In genomic region chrX:38103857-38104812, GRCh38 we compare ENCODE assay signal across 12 cellular contexts.
A peak's percentile ranks its signal among the peaks of the same experiment; 100 is the strongest.
DNase-seq lines count a peak whose midpoint lies in the region; ATAC-seq and TF ChIP-seq lines count a peak whose summit lies in the region.
"Had no signal": no experiment of that assay in that cellular context is flagged by ENCODE, and none has a peak within 500 bp of the region (broad histone marks: within the 10 kb centered on the region; RNA-seq: fewer than 3 reads in every experiment).

No MANE protein-coding gene starts in this region.

- H3K4me1 ChIP-seq in right lobe of liver: peaks cover 0 to 19% (median 5%) of the 10 kb centered on the region in 4 donors

- intact Hi-C loops in right lobe of liver (cut with DNase I): no loop called here

- H3K36me3 Mint-ChIP-seq in HFFc6 (ENCODE audit: low read depth): no peaks in the 10 kb centered on the region
- H3K36me3 Mint-ChIP-seq: naive B cell had no signal

- H3K4me3 ChIP-seq in right lobe of liver: no peak overlapping the region

- no peak overlapping the region for H3K4me3 Mint-ChIP-seq in HFFc6
- H3K4me3 Mint-ChIP-seq: activated naive CD8-positive, alpha-beta T cell treated with anti-CD3 and anti-CD28 coated beads, Interleukin-2, amount 50 U/mL, for 24 hours; naive B cell had no signal

- no peaks in the 10 kb centered on the region for H3K9me3 ChIP-seq in right lobe of liver

- WGBS in right lobe of liver (ENCODE audit: insufficient coverage, low coverage, low lambda C conversion rate, missing lambda C conversion rate): 34% methylated on average over 5 of the region's 5 CpGs

- TF ChIP-seq CTCF in right lobe of liver (IDR thresholded peaks at IDR 0.05) (no peak), HFFc6 (IDR thresholded peaks at IDR 0.05) (no peak)

- H3K27ac ChIP-seq in right lobe of liver: peak overlapping the region in 1 of 3 donors; percentile 6
- H3K27ac ChIP-seq: WERI-Rb-1 had no signal

- DNase-seq in right lobe of liver: no peak
- no peak for DNase-seq in SHP77 (lab: John Stamatoyannopoulos, UW)
- DNase-seq in pons (ENCODE audit: low spot score): no peak
- no peak for DNase-seq in HFFc6
- DNase-seq: activated naive CD8-positive, alpha-beta T cell treated with anti-CD3 and anti-CD28 coated beads, Interleukin-2, amount 50 U/mL, for 24 hours; naive B cell; NCI-H1436; WERI-Rb-1 had no signal

- peaks cover 3% of the 10 kb centered on the region; the same call in 1 of the 2 replicates for H3K27me3 Mint-ChIP-seq in HFFc6 (ENCODE audit: insufficient read depth)
- H3K27me3 Mint-ChIP-seq: activated naive CD8-positive, alpha-beta T cell treated with anti-CD3 and anti-CD28 coated beads, Interleukin-2, amount 50 U/mL, for 24 hours had no signal

- no peaks in the 10 kb centered on the region for H3K4me1 Mint-ChIP-seq in HFFc6 (ENCODE audit: low read depth)

- peak; percentile 87 for ATAC-seq in GM19023 (IDR thresholded peaks at IDR 0.05; ENCODE audit: unreplicated experiment)
- peak; percentile 85 for ATAC-seq in GM21825 (IDR thresholded peaks at IDR 0.05; ENCODE audit: unreplicated experiment)
- ATAC-seq in HG03432 (IDR thresholded peaks at IDR 0.05; ENCODE audit: unreplicated experiment): peak; percentile 89
- ATAC-seq in right lobe of liver: peak; percentile 56 to 73 (median 61)
- ATAC-seq: activated naive CD8-positive, alpha-beta T cell treated with anti-CD3 and anti-CD28 coated beads, Interleukin-2, amount 50 U/mL, for 24 hours; HCT116 had no signal

- no peaks in the 10 kb centered on the region for H3K36me3 ChIP-seq in right lobe of liver
- H3K36me3 ChIP-seq: WERI-Rb-1 had no signal

- H3K27ac Mint-ChIP-seq in HFFc6: no peak overlapping the region
- H3K27ac Mint-ChIP-seq: activated naive CD8-positive, alpha-beta T cell treated with anti-CD3 and anti-CD28 coated beads, Interleukin-2, amount 50 U/mL, for 24 hours; naive B cell had no signal

- H3K27me3 ChIP-seq in right lobe of liver: no peaks in the 10 kb centered on the region

- H3K9me3 Mint-ChIP-seq in HFFc6: no peaks in the 10 kb centered on the region
- H3K9me3 Mint-ChIP-seq: activated naive CD8-positive, alpha-beta T cell treated with anti-CD3 and anti-CD28 coated beads, Interleukin-2, amount 50 U/mL, for 24 hours had no signal

- TF ChIP-seq POLR2A in right lobe of liver (IDR thresholded peaks at IDR 0.05): no peak
